ENCODE assay signal across 12 cellular contexts in genomic region chr9:2086971-2087370, GRCh38.
DNase-seq lines count a peak whose midpoint lies in the region; ATAC-seq and TF ChIP-seq lines count a peak whose summit lies in the region.
"Had no signal": no experiment of that assay in that cellular context is flagged by ENCODE, and none has a peak within 500 bp of the region (broad histone marks: within the 10 kb centered on the region; RNA-seq: fewer than 3 reads in every experiment).

No MANE protein-coding gene starts in this region.

- H3K4me3 ChIP-seq in GM12865 (ENCODE audit: low read depth, low read length) (no peak overlapping the region), OCI-LY3 (ENCODE audit: low read length) (no peak overlapping the region)
- H3K4me3 ChIP-seq: HAP-1 had no signal

- peaks cover 20% of the 10 kb centered on the region for H3K79me2 ChIP-seq in OCI-LY3 (ENCODE audit: low read length)

- H2AFZ ChIP-seq in OCI-LY3 (ENCODE audit: low read depth, low read length) = no peak overlapping the region

- peaks cover 90% of the 10 kb centered on the region for H3K36me3 ChIP-seq in OCI-LY3 (replicated peaks; ENCODE audit: low read depth, low read length)
- H3K36me3 ChIP-seq: HAP-1 had no signal

- no peak overlapping the region for H3K4me2 ChIP-seq in OCI-LY3 (ENCODE audit: low read length)

- no peaks in the 10 kb centered on the region for H3K27me3 ChIP-seq in OCI-LY3 (ENCODE audit: low read depth, low read length)

- H3K9ac ChIP-seq in OCI-LY3 (ENCODE audit: low read length) = no peak overlapping the region

- peak overlapping the region; percentile 40 for H3K27ac ChIP-seq in OCI-LY3 (ENCODE audit: low read length)

- no peaks in the 10 kb centered on the region for H3K9me3 ChIP-seq in OCI-LY3 (ENCODE audit: insufficient read depth, low read length)
- H3K9me3 ChIP-seq: HAP-1 had no signal

- ATAC-seq in GM18861 (IDR thresholded peaks at IDR 0.05; ENCODE audit: unreplicated experiment) (peak; percentile 39), HG02588 (IDR thresholded peaks at IDR 0.05; ENCODE audit: unreplicated experiment) (peak; percentile 58), HG03521 (IDR thresholded peaks at IDR 0.05; ENCODE audit: unreplicated experiment) (no peak)

- H3K4me1 ChIP-seq in OCI-LY3 (ENCODE audit: low read length) = peaks cover 19% of the 10 kb centered on the region
- H3K4me1 ChIP-seq: HAP-1 had no signal

- H4K20me1 ChIP-seq in OCI-LY3 (ENCODE audit: insufficient read depth, low read length) = no peaks in the 10 kb centered on the region

- TF ChIP-seq CTCF in GM12865 (IDR thresholded peaks at IDR 0.05; ENCODE audit: insufficient read depth, low read depth, low read length, missing control alignments) = no peak
- TF ChIP-seq CTCF in OCI-LY3 (IDR thresholded peaks at IDR 0.05; ENCODE audit: low read depth, low read length) = no peak

- DNase-seq in GM12865 (ENCODE audit: low read depth) = peak; percentile 47
- no peak for DNase-seq in mucosa of gallbladder (ENCODE audit: low spot score)
- DNase-seq in AML-193 (lab: John Stamatoyannopoulos, UW) = no peak
- no peak for DNase-seq in H4 (ENCODE audit: low spot score)
- DNase-seq: activated B cell treated with CpG ODN at 0.5 μM for 24 hours; left ventricle myocardium superior; stimulated activated naive CD4-positive, alpha-beta T cell treated with Interleukin-2 at 50 U/mL for 16 hours had no signal
